1 cellular context compared by ENCODE assay signal in the genomic region with DNA sequence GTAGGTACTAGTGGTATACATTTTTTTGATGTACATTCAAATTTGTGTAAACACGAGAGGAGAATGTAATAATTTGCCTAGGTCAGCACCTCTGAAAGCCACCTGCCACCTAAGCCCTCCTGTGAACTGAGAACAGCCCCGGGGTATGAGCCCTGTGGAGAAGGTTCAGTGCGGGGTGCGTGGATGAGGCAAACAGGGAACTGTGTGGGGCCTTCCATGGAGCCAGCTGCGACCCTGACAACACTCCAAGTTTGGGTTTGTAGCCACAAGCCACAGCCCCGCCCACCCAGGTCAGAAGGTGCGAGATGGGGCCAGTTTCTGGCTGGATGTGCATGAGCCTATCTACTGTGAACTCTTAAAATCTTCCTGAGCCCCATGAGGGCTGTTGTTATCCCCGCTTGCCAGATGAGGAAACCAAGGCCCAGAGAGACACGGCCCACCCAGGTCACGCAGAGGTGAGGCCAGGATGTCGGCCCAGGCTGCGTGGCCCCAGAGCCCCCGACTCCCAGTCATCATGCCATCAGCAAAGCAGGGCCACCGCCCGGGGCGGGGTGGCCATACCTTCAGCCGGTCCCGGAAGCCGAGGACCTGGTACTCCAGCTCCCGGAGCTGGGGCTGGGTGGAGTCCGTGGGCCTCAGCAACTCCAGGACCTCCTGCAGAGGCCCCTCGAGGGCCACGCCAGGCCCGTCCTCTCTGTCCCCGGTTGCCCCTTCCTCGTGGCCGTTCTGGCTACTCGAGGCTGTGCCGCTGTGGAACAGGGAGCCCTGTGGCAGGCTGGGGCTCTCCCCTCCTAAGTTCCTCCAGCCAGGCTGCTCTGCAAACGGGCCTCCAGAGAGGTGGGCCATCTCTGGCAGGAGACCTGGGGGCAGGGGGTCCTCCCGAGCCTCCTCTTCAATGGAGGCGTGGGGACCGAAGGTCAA.
TF ChIP-seq lines count a peak whose summit lies in the region.

No MANE protein-coding gene starts in this region.

TF ChIP-seq in GM12878, 131 proteins besides CTCF, POLR2A, EP300 and RAD21 (continued from another document):
- no peak for TF ChIP-seq ASH2L (IDR thresholded peaks at IDR 0.05; ENCODE audit: borderline replicate concordance, low read depth)
- no peak for TF ChIP-seq IKZF1 (conservative IDR thresholded peaks at IDR 0.05)
- TF ChIP-seq, protein P1, sequence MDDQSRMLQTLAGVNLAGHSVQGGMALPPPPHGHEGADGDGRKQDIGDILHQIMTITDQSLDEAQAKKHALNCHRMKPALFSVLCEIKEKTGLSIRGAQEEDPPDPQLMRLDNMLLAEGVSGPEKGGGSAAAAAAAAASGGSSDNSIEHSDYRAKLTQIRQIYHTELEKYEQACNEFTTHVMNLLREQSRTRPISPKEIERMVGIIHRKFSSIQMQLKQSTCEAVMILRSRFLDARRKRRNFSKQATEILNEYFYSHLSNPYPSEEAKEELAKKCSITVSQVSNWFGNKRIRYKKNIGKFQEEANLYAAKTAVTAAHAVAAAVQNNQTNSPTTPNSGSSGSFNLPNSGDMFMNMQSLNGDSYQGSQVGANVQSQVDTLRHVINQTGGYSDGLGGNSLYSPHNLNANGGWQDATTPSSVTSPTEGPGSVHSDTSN (IDR thresholded peaks at IDR 0.05; ENCODE audit: insufficient replicate concordance, low read depth, low read length) = no peak
- TF ChIP-seq, protein P2, sequence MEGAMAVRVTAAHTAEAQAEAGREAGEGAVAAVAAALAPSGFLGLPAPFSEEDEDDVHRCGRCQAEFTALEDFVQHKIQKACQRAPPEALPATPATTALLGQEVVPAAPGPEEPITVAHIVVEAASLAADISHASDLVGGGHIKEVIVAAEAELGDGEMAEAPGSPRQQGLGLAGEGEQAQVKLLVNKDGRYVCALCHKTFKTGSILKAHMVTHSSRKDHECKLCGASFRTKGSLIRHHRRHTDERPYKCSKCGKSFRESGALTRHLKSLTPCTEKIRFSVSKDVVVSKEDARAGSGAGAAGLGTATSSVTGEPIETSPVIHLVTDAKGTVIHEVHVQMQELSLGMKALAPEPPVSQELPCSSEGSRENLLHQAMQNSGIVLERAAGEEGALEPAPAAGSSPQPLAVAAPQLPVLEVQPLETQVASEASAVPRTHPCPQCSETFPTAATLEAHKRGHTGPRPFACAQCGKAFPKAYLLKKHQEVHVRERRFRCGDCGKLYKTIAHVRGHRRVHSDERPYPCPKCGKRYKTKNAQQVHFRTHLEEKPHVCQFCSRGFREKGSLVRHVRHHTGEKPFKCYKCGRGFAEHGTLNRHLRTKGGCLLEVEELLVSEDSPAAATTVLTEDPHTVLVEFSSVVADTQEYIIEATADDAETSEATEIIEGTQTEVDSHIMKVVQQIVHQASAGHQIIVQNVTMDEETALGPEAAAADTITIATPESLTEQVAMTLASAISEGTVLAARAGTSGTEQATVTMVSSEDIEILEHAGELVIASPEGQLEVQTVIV (IDR thresholded peaks at IDR 0.05; ENCODE audit: borderline replicate concordance, partially characterized antibody) = no peak
